In genomic region chr18:8706545-8706980, GRCh38 we compare ENCODE assay signal across 9 cellular contexts. TPM values are rescaled to one million over a fixed set of nuclear protein-coding genes. Genes with fewer than 3 reads are reported as not detected.
DNase-seq lines count a peak whose midpoint lies in the region; ATAC-seq and TF ChIP-seq lines count a peak whose summit lies in the region.
"Had no signal": no experiment of that assay in that cellular context is flagged by ENCODE, and none has a peak within 500 bp of the region (broad histone marks: within the 10 kb centered on the region; RNA-seq: fewer than 3 reads in every experiment).

No MANE protein-coding gene starts in this region.

- no peaks in the 10 kb centered on the region for H3K9me3 Mint-ChIP-seq in activated naive CD8-positive, alpha-beta T cell treated with anti-CD3 and anti-CD28 coated beads, Interleukin-2, amount 50 U/mL, for 24 hours

- 5% methylated on average over 38 of the region's 38 CpGs for WGBS in liver
- 2% methylated on average over 38 of the region's 38 CpGs for WGBS in thymus

- POLR2A ChIA-PET in BJ (lab: Charles Lee), result no interaction called here

- peaks cover 51% of the 10 kb centered on the region for H3K27me3 Mint-ChIP-seq in activated naive CD8-positive, alpha-beta T cell treated with anti-CD3 and anti-CD28 coated beads, Interleukin-2, amount 50 U/mL, for 24 hours

- no peak overlapping the region for H3K27ac ChIP-seq in HUES48 (ENCODE audit: low read depth, low read length)
- no peak overlapping the region for H3K27ac ChIP-seq in liver (ENCODE audit: low read depth in 1 of 2, low read length in 2 of 2)
- no peak overlapping the region for H3K27ac ChIP-seq in thymus (ENCODE audit: low read depth)
- H3K27ac ChIP-seq: HL-60 had no signal

- ATAC-seq in activated naive CD8-positive, alpha-beta T cell treated with anti-CD3 and anti-CD28 coated beads, Interleukin-2, amount 50 U/mL, for 24 hours, result no peak
- ATAC-seq in GM21390 (IDR thresholded peaks at IDR 0.05; ENCODE audit: unreplicated experiment) (no peak), HG02798 (IDR thresholded peaks at IDR 0.05; ENCODE audit: poor library complexity, unreplicated experiment) (no peak)

- H3K27me3 ChIP-seq in BJ (ENCODE audit: control insufficient read depth, insufficient read depth, low read length) (no peaks in the 10 kb centered on the region), HUES48 (ENCODE audit: control insufficient read depth, insufficient read depth, low read length) (peaks cover 21% of the 10 kb centered on the region), liver (ENCODE audit: control insufficient read depth in 4 of 4, insufficient read depth in 4 of 4, low read length in 3 of 4) (no peaks in the 10 kb centered on the region), thymus (ENCODE audit: control insufficient read depth, insufficient read depth) (peaks cover 53% of the 10 kb centered on the region)

- H3K9me3 ChIP-seq in HUES48 (ENCODE audit: control insufficient read depth, insufficient read depth, low read length) (no peaks in the 10 kb centered on the region), liver (ENCODE audit: control insufficient read depth in 4 of 4, low read length in 3 of 4) (no peaks in the 10 kb centered on the region), thymus (ENCODE audit: control insufficient read depth) (peaks cover 3% of the 10 kb centered on the region)

- DNase-seq in BJ (ENCODE audit: low read depth), result no peak
- DNase-seq in activated naive CD8-positive, alpha-beta T cell treated with anti-CD3 and anti-CD28 coated beads, Interleukin-2, amount 50 U/mL, for 24 hours, result peak; percentile 8
- no peak for DNase-seq in stimulated activated CD8-positive, alpha-beta memory T cell treated with anti-CD3 and anti-CD28 coated beads, Interleukin-4, amount 100 ng/mL, for 48 hours

- H3K4me1 ChIP-seq in HUES48 (ENCODE audit: control insufficient read depth, insufficient read depth, low read length) (peaks cover 32% of the 10 kb centered on the region), liver (ENCODE audit: control insufficient read depth in 4 of 4, insufficient read depth in 4 of 4, low read length in 3 of 4) (peaks cover 7 to 21% (median 17%) of the 10 kb centered on the region in 4 donors), thymus (ENCODE audit: control insufficient read depth, insufficient read depth, low read length) (peaks cover 16% of the 10 kb centered on the region)

- peaks cover 8% of the 10 kb centered on the region for H3K36me3 ChIP-seq in BJ (ENCODE audit: control insufficient read depth, insufficient read depth, low read length)
- no peaks in the 10 kb centered on the region for H3K36me3 ChIP-seq in HUES48 (ENCODE audit: control insufficient read depth, insufficient read depth, low read length)
- no peaks in the 10 kb centered on the region for H3K36me3 ChIP-seq in liver (ENCODE audit: control insufficient read depth in 4 of 4, insufficient read depth in 3 of 4, low read depth in 1 of 4, low read length in 3 of 4)
- H3K36me3 ChIP-seq in thymus (ENCODE audit: control insufficient read depth, insufficient read depth), result no peaks in the 10 kb centered on the region

- peak overlapping the region; percentile 46 for H3K27ac Mint-ChIP-seq in activated naive CD8-positive, alpha-beta T cell treated with anti-CD3 and anti-CD28 coated beads, Interleukin-2, amount 50 U/mL, for 24 hours

- peaks cover 16% of the 10 kb centered on the region for H3K4me1 Mint-ChIP-seq in activated naive CD8-positive, alpha-beta T cell treated with anti-CD3 and anti-CD28 coated beads, Interleukin-2, amount 50 U/mL, for 24 hours

- H3K4me3 Mint-ChIP-seq in activated naive CD8-positive, alpha-beta T cell treated with anti-CD3 and anti-CD28 coated beads, Interleukin-2, amount 50 U/mL, for 24 hours, result peak overlapping the region; percentile 80

- no peaks in the 10 kb centered on the region for H3K36me3 Mint-ChIP-seq in activated naive CD8-positive, alpha-beta T cell treated with anti-CD3 and anti-CD28 coated beads, Interleukin-2, amount 50 U/mL, for 24 hours (ENCODE audit: low read depth)

- CTCF ChIA-PET in BJ (lab: Yijun Ruan, JAX), result interaction anchor here (0.8 to 2.3 kb wide), 4 partner anchors 9 to 282 kb away, joined by 3 to 8 read pairs (median 4); no protein-coding TSS in a partner anchor

- peak overlapping the region; percentile 63 for H3K9ac ChIP-seq in HUES48 (ENCODE audit: low read depth, low read length)
- no peak overlapping the region for H3K9ac ChIP-seq in liver (ENCODE audit: low read depth in 1 of 2, low read length in 2 of 2)

- no peak for TF ChIP-seq CTCF in BJ (IDR thresholded peaks at IDR 0.05; ENCODE audit: insufficient read depth, low read depth, low read length)
- TF ChIP-seq CTCF in liver (IDR thresholded peaks at IDR 0.05; ENCODE audit: low read depth, low read length, missing input control), result no peak

- H3K4me3 ChIP-seq in BJ (ENCODE audit: low read depth, low read length), result peak overlapping the region; percentile 89
- peak overlapping the region; percentile 64 for H3K4me3 ChIP-seq in HUES48 (ENCODE audit: low read depth, low read length)
- H3K4me3 ChIP-seq in liver (ENCODE audit: low read depth in 1 of 3, low read length in 3 of 3), result peak overlapping the region in 2 of 3 donors; percentile 16 to 89
- peak overlapping the region; percentile 78 for H3K4me3 ChIP-seq in thymus (ENCODE audit: low read length)

- no peak for TF ChIP-seq RAD21 in liver (IDR thresholded peaks at IDR 0.05)

TF ChIP-seq in liver, 16 proteins besides CTCF, POLR2A, EP300 and RAD21:
- TF ChIP-seq HNF4A (conservative IDR thresholded peaks at IDR 0.05) (no peak), EGR1 (IDR thresholded peaks at IDR 0.05; ENCODE audit: low read depth in 2 of 2) (no peak), TAF1 (conservative IDR thresholded peaks at IDR 0.05) (no peak), JUND (IDR thresholded peaks at IDR 0.05) (no peak)

RNA-seq across cellular contexts. Expression of gene MTCL1, which starts 1.2 kb away (rescaled TPM):
- polyA plus RNA-seq in BJ (2011; rRNA removed) (28.2 and 29.8 TPM in 2 replicates), liver (1 to 10 TPM; 1.3 to 1.4 TPM), thymus (15.9 TPM)
- 43.7 and 64.0 TPM in 2 replicates for polyA minus RNA-seq in BJ (2011; rRNA and poly(A)+ RNA removed)
- 1 to 10 TPM in 1 of 2 donors, under 1 TPM in 1; 0.65 to 5.4 TPM for total RNA-seq in liver
